In the genomic region with DNA sequence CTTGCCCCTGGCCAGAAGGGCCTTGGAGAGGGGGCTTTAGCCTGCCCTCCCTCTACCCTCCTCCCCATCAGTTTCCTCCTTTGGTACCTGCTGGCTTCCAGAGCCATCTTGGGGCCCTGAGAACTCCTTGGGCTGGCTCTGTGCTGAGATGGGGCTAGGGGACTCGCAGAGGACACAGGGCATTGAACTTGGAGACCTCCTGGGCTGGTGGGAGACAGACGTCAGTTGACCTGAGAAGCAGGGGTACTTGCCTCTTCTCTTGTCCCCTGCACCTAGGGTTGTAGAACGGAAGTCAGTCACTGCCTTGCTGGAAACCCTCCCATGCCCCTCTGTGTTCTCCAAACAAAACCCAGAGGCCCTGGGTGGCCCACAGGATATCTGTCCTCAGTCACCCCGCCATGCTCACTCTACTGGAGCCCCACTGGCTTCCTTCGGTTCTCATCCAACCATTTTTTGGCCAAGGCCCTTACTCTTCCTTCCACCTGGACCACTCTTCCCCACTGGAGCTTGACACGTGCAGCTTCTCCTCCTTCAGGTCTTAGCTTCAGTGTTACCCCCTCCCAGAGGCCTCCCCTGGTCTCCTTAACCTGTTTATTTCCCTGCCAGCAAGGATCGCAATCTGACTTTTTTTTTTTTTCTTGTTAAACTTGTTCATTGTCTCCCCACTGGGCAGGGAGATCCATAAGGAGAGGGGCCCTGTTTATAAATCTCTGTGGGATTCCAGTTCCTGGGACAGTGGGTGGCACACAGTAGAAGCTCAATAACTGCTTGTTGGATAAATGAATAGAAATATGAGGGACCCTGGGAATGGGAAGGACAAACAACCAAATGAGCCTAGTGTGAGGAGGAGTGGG, we compare ENCODE assay signal across 8 cellular contexts. TPM values are rescaled to one million over a fixed set of nuclear protein-coding genes. Genes with fewer than 3 reads are reported as not detected.
DNase-seq lines count a peak whose midpoint lies in the region; ATAC-seq and TF ChIP-seq lines count a peak whose summit lies in the region.

No MANE protein-coding gene starts in this region.

- no TSS peak for BruUV-seq in OCI-LY7 (replicated peaks; lab: Mats Ljungman, UMichigan)

- H3K36me3 ChIP-seq in OCI-LY7 (ENCODE audit: insufficient read depth, low read length): peaks cover 45% of the 10 kb centered on the region
- peaks cover 0 to 30% (median 3%) of the 10 kb centered on the region in 3 experiments for H3K36me3 ChIP-seq in naive thymus-derived CD4-positive, alpha-beta T cell (ENCODE audit: control insufficient read depth in 2 of 3, insufficient read depth in 3 of 3, low read length in 3 of 3)

- H3K27ac Mint-ChIP-seq in chondrocyte (ENCODE audit: unreplicated experiment): peak overlapping the region; percentile 86
- peak overlapping the region; percentile 56 to 97 (median 94) for H3K27ac Mint-ChIP-seq in naive thymus-derived CD4-positive, alpha-beta T cell

- H3K4me1 Mint-ChIP-seq in chondrocyte (ENCODE audit: low read depth): peaks cover 28% of the 10 kb centered on the region
- H3K4me1 Mint-ChIP-seq in naive thymus-derived CD4-positive, alpha-beta T cell: peaks cover 32 to 64% (median 56%) of the 10 kb centered on the region in 7 donors

- CTCF ChIA-PET in OCI-LY7 (lab: Charles Lee; ENCODE audit: unreplicated experiment): interaction anchor here (1.0 kb wide), 1 partner anchor 22 kb away, joined by 3 read pairs; no protein-coding TSS in a partner anchor
- CTCF ChIA-PET in naive thymus-derived CD4-positive, alpha-beta T cell (lab: Charles Lee): interaction anchor here (0.6 to 0.8 kb wide), 2 partner anchors 23 to 53 kb away, joined by 3 read pairs; partner anchors contain the start of gene TBC1D20

- H3K36me3 Mint-ChIP-seq in chondrocyte (ENCODE audit: low read depth): peaks cover 15% of the 10 kb centered on the region
- peaks cover 4 to 46% (median 28%) of the 10 kb centered on the region in 5 donors for H3K36me3 Mint-ChIP-seq in naive thymus-derived CD4-positive, alpha-beta T cell

- peaks cover under 1% of the 10 kb centered on the region; the same call in 1 of the 2 replicates for H3K9me3 ChIP-seq in OCI-LY7 (ENCODE audit: low read length)
- H3K9me3 ChIP-seq in naive thymus-derived CD4-positive, alpha-beta T cell (ENCODE audit: control insufficient read depth in 2 of 3, low read length in 3 of 3): no peaks in the 10 kb centered on the region

- H4K20me1 ChIP-seq in OCI-LY7 (ENCODE audit: insufficient read depth, low read length): no peaks in the 10 kb centered on the region

- DNase-seq in OCI-LY7 (ENCODE audit: low spot score) (peak; percentile 52), chondrocyte (ENCODE audit: low spot score) (peak; percentile 47), cerebellum (ENCODE audit: low spot score) (no peak), NCI-H1105 treated with DMSO at 0.1 percent for 48 hours (lab: John Stamatoyannopoulos, UW) (no peak), DMS153 treated with DMSO at 0.1 percent for 48 hours (lab: John Stamatoyannopoulos, UW; ENCODE audit: unreplicated experiment) (no peak)
- peak in 5 of 9 donors; percentile 7 to 17 (median 16) for DNase-seq in naive thymus-derived CD4-positive, alpha-beta T cell

- H3K4me3 ChIP-seq in GM08714 (ENCODE audit: low read length) (peak overlapping the region; percentile 86), OCI-LY7 (ENCODE audit: low read depth, low read length, poor library complexity, severe bottlenecking) (peak overlapping the region; percentile 95)
- H3K4me3 ChIP-seq in naive thymus-derived CD4-positive, alpha-beta T cell (ENCODE audit: low read length): peak overlapping the region; percentile 97

- peak overlapping the region; percentile 4; the same call in 1 of the 2 replicates for H2AFZ ChIP-seq in OCI-LY7 (ENCODE audit: low read length)

- H3K27me3 Mint-ChIP-seq in chondrocyte (ENCODE audit: low read depth): no peaks in the 10 kb centered on the region
- H3K27me3 Mint-ChIP-seq in naive thymus-derived CD4-positive, alpha-beta T cell: no peaks in the 10 kb centered on the region

- intact Hi-C loops in OCI-LY7 (cut with micrococcal nuclease; ENCODE audit: unreplicated experiment): loop anchor here (1.0 to 2.0 kb wide), 3 partner anchors 22 to 54 kb away; no protein-coding TSS in a partner anchor
- intact Hi-C loops in naive thymus-derived CD4-positive, alpha-beta T cell (cut with micrococcal nuclease): loop anchor here (1.0 to 10.0 kb wide), 10 partner anchors 24 to 816 kb away; partner anchors contain the start of genes CSNK2A1 (in 2 of the 2), RAD21L1 (in 1 of the 2) and TBC1D20 (in 1 of the 2)

- peaks cover 39% of the 10 kb centered on the region for H3K4me1 ChIP-seq in OCI-LY7 (ENCODE audit: insufficient read depth, low read length, poor library complexity, severe bottlenecking)
- peaks cover 20 to 25% of the 10 kb centered on the region in 2 donors for H3K4me1 ChIP-seq in naive thymus-derived CD4-positive, alpha-beta T cell (ENCODE audit: control insufficient read depth in 2 of 2, insufficient read depth in 2 of 2, low read length in 2 of 2)

- H3K4me3 Mint-ChIP-seq in chondrocyte (ENCODE audit: unreplicated experiment): peak overlapping the region; percentile 89
- peak overlapping the region; percentile 84 to 99 (median 93) for H3K4me3 Mint-ChIP-seq in naive thymus-derived CD4-positive, alpha-beta T cell

- POLR2A ChIA-PET in OCI-LY7 (lab: Charles Lee): interaction anchor here (0.6 to 2.1 kb wide), 6 partner anchors 8 to 439 kb away, joined by 3 to 14 read pairs (median 4); partner anchors contain the start of gene TRIB3
- POLR2A ChIA-PET in naive thymus-derived CD4-positive, alpha-beta T cell (lab: Charles Lee): interaction anchor here (0.6 to 1.6 kb wide), 3 partner anchors 28 to 869 kb away, joined by 3 to 12 read pairs (median 3); no protein-coding TSS in a partner anchor

- peak overlapping the region; percentile 71 for H3K27ac ChIP-seq in OCI-LY7 (ENCODE audit: low read depth, low read length, poor library complexity, severe bottlenecking)
- H3K27ac ChIP-seq in naive thymus-derived CD4-positive, alpha-beta T cell (ENCODE audit: low read depth, low read length): peak overlapping the region; percentile 89

- peak; percentile 19 for ATAC-seq in GM21825 (IDR thresholded peaks at IDR 0.05; ENCODE audit: unreplicated experiment)
- ATAC-seq in naive thymus-derived CD4-positive, alpha-beta T cell: no peak

- TF ChIP-seq CTCF in OCI-LY7 (conservative IDR thresholded peaks at IDR 0.05; ENCODE audit: low read length) (no peak), chondrocyte (IDR thresholded peaks at IDR 0.05) (no peak)

- H3K9me2 ChIP-seq in OCI-LY7 (ENCODE audit: insufficient read depth, low read length): no peaks in the 10 kb centered on the region

- H3K9me3 Mint-ChIP-seq in chondrocyte (ENCODE audit: low read depth): no peaks in the 10 kb centered on the region
- peaks cover 0 to 9% (median 0%) of the 10 kb centered on the region in 11 donors for H3K9me3 Mint-ChIP-seq in naive thymus-derived CD4-positive, alpha-beta T cell

- H3K79me2 ChIP-seq in OCI-LY7 (ENCODE audit: insufficient read depth, low read depth, low read length): peaks cover 29% of the 10 kb centered on the region; the same call in 1 of the 2 replicates

- H3K27me3 ChIP-seq in naive thymus-derived CD4-positive, alpha-beta T cell (ENCODE audit: control insufficient read depth in 2 of 2, insufficient read depth in 2 of 2, low read length in 2 of 2): no peaks in the 10 kb centered on the region

- peak overlapping the region; percentile 88 for H3K4me2 ChIP-seq in OCI-LY7 (ENCODE audit: low read length)

RNA-seq across cellular contexts. Expression of gene RBCK1, which starts 1.0 kb away (rescaled TPM):
- 61.8 and 82.9 TPM in 2 replicates for total RNA-seq in OCI-LY7 (2014; rRNA removed; shearing (Covaris generic))
- total RNA-seq in OCI-LY7 (2022) (140 and 151 TPM in 2 replicates), chondrocyte (84.1 to 95.5 TPM (median 94.3 TPM) in 3 replicates), cerebellum (18.8 TPM)
- 100 to 1,000 TPM in 1 of 5 experiments, 10 to 100 TPM in 4; 70.3 to 153 (median 96.9) TPM for total RNA-seq in naive thymus-derived CD4-positive, alpha-beta T cell
- 10 to 100 TPM; 80.1 to 98.1 TPM for polyA plus RNA-seq in naive thymus-derived CD4-positive, alpha-beta T cell

RNA-seq across cellular contexts. Expression of gene TRIB3, which starts 28.5 kb away (rescaled TPM):
- 87.2 and 114 TPM in 2 replicates for total RNA-seq in OCI-LY7 (2014; rRNA removed; shearing (Covaris generic))
- total RNA-seq in OCI-LY7 (2022) (92.7 and 111 TPM in 2 replicates), chondrocyte (7.0 to 141 TPM (median 137 TPM) in 3 replicates), cerebellum (7.1 TPM)
- 10 to 100 TPM in 1 of 5 experiments, 1 to 10 TPM in 4; 2.4 to 27.7 (median 9.4) TPM for total RNA-seq in naive thymus-derived CD4-positive, alpha-beta T cell
- polyA plus RNA-seq in naive thymus-derived CD4-positive, alpha-beta T cell: 10 to 100 TPM; 12.6 to 16.0 TPM

RNA-seq across cellular contexts. Expression of gene TBC1D20, which starts 53.3 kb away (rescaled TPM):
- total RNA-seq in OCI-LY7 (2014; rRNA removed; shearing (Covaris generic)): 20.8 and 22.1 TPM in 2 replicates
- total RNA-seq in OCI-LY7 (2022) (17.4 and 19.0 TPM in 2 replicates), chondrocyte (56.2 to 64.7 TPM (median 64.0 TPM) in 3 replicates), cerebellum (19.3 TPM)
- total RNA-seq in naive thymus-derived CD4-positive, alpha-beta T cell: 10 to 100 TPM; 26.3 to 45.7 (median 35.4) TPM
- 10 to 100 TPM; 19.9 to 24.3 TPM for polyA plus RNA-seq in naive thymus-derived CD4-positive, alpha-beta T cell

Comparison
In these comparisons a context has a peak if more than half of its experiments do, and no peak if none do; other contexts are left out.
1. DNase-seq: peak in OCI-LY7 (single experiment), chondrocyte (single experiment) and naive thymus-derived CD4-positive, alpha-beta T cell (5 of 9); none in cerebellum (single experiment), NCI-H1105 treated with DMSO at 0.1 percent for 48 hours (single experiment) and DMS153 treated with DMSO at 0.1 percent for 48 hours (single experiment).
2. Peak in every context shown above with its lines, with median percentiles within 50 percentile points of each other: H3K4me3 ChIP-seq.